Comparison of ENCODE assay signal across 28 cellular contexts in the genomic region with DNA sequence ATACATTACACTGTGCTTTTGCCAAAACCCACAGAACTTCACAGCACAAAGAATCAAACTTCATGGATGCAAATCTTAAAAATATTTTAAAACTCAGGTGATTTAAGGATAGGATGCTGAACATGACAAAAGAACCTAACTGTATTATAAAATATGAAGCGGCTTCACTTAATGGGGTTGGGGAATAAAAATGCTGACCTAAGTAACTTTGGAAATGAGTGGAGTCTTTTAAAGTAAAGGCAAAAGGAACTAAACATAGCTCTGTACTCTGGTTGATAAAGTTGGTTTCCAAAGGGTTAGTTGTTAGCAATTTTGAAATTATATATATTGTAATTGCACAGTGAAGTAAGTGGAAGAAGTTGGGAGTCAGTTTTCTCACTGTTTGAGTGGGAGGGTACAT.
"Had no signal": no experiment of that assay in that cellular context is flagged by ENCODE, and none has a peak within 500 bp of the region (broad histone marks: within the 10 kb centered on the region; RNA-seq: fewer than 3 reads in every experiment).

No MANE protein-coding gene starts in this region.

- H3K4me1 ChIP-seq: neural progenitor cell, parathyroid adenoma, psoas muscle, spleen, suprapubic skin, testis, tibial artery, transverse colon, upper lobe of right lung, uterus had no signal

- H3K9ac ChIP-seq: neural progenitor cell, parathyroid adenoma had no signal

- DNase-seq: natural killer cell; occipital lobe; ovary; posterior cingulate gyrus; psoas muscle; right cardiac atrium; spleen; stimulated activated CD4-positive, alpha-beta T cell treated with anti-CD3 and anti-CD28 coated beads, Interleukin-12 subunit alpha, Interleukin-12 subunit beta, amount 100 ng/mL, for 4 hours; stimulated activated CD4-positive, alpha-beta T cell treated with anti-CD3 and anti-CD28 coated beads, Interleukin-1b, Interleukin-23, amount 100 ng/mL, for 48 hours; stimulated activated CD4-positive, alpha-beta T cell treated with anti-CD3 and anti-CD28 coated beads, Interleukin-4, amount 100 ng/mL, for 1 hour; stimulated activated CD4-positive, alpha-beta T cell treated with anti-CD3 and anti-CD28 coated beads, Interleukin-4, amount 100 ng/mL, for 4 hours; stimulated activated CD8-positive, alpha-beta memory T cell treated with anti-CD3 and anti-CD28 coated beads, Interleukin-4, amount 100 ng/mL, for 48 hours; stimulated activated naive CD4-positive, alpha-beta T cell; stimulated activated naive CD8-positive, alpha-beta T cell treated with anti-CD3 and anti-CD28 coated beads, Interleukin-15, amount 100 ng/mL, for 72 hours; stimulated activated naive CD8-positive, alpha-beta T cell treated with anti-CD3 and anti-CD28 coated beads, Interleukin-15, Interleukin-2, amounts not matched to agents 100 U/mL and 50 U/mL, for 24 hours; substantia nigra; testis; tibial artery; transverse colon; upper lobe of right lung; uterus had no signal

- H3K27me3 ChIP-seq: neural progenitor cell, ovary, spleen, suprapubic skin, testis, tibial artery, transverse colon, upper lobe of right lung, uterus had no signal

- H3K4me2 ChIP-seq: neural progenitor cell, smooth muscle cell had no signal

- H3K9me3 ChIP-seq: ovary, psoas muscle, suprapubic skin, testis, tibial artery, transverse colon, upper lobe of right lung, uterus had no signal

- H3K79me2 ChIP-seq: parathyroid adenoma had no signal

- ATAC-seq: natural killer cell; psoas muscle; right cardiac atrium; sciatic nerve; stimulated activated memory B cell treated with anti-CD40 and anti-IgM and Interleukin-4, amounts not matched to agents 10 μg/mL and 1 μg/mL and 100 μg/mL, for 72 hours; stimulated activated naive CD8-positive, alpha-beta T cell treated with anti-CD3 and anti-CD28 coated beads, Interleukin-15, amount 100 ng/mL, for 72 hours; stimulated activated naive CD8-positive, alpha-beta T cell treated with anti-CD3 and anti-CD28 coated beads, Interleukin-15, Interleukin-2, amounts not matched to agents 100 U/mL and 50 U/mL, for 24 hours; upper lobe of right lung had no signal

- H3K27ac ChIP-seq: neural progenitor cell, ovary, parathyroid adenoma, psoas muscle, skin epidermis, spleen, suprapubic skin, testis, tibial artery, transverse colon, upper lobe of right lung, uterus had no signal

- H3K4me3 ChIP-seq: neural progenitor cell, ovary, psoas muscle, skin epidermis, smooth muscle cell, spleen, suprapubic skin, testis, tibial artery, transverse colon, upper lobe of right lung, uterus had no signal

- H3K36me3 ChIP-seq: neural progenitor cell, ovary, spleen, suprapubic skin, tibial artery, transverse colon, upper lobe of right lung, uterus had no signal

- H2AFZ ChIP-seq: neural progenitor cell, parathyroid adenoma had no signal
